ENCODE assay signal across 8 cellular contexts in genomic region chr1:9724706-9725476, GRCh38.
DNase-seq lines count a peak whose midpoint lies in the region; ATAC-seq and TF ChIP-seq lines count a peak whose summit lies in the region.

No MANE protein-coding gene starts in this region.

- no peak overlapping the region for H3K4me2 ChIP-seq in OCI-LY3 (ENCODE audit: low read length)
- no peak overlapping the region for H3K4me2 ChIP-seq in neural progenitor cell

- H3K4me1 ChIP-seq in OCI-LY3 (ENCODE audit: low read length), result peaks cover 9% of the 10 kb centered on the region
- no peaks in the 10 kb centered on the region for H3K4me1 ChIP-seq in neural progenitor cell

- no peak overlapping the region for H3K4me3 Mint-ChIP-seq in neural progenitor cell

- no peaks in the 10 kb centered on the region for H4K20me1 ChIP-seq in OCI-LY3 (ENCODE audit: insufficient read depth, low read length)
- peaks cover 7% of the 10 kb centered on the region for H4K20me1 ChIP-seq in neural progenitor cell (ENCODE audit: low read depth)

- H3K36me3 ChIP-seq in OCI-LY3 (replicated peaks; ENCODE audit: low read depth, low read length), result peaks cover 62% of the 10 kb centered on the region
- no peaks in the 10 kb centered on the region for H3K36me3 ChIP-seq in neural progenitor cell

- H3K27ac Mint-ChIP-seq in neural progenitor cell, result no peak overlapping the region

- H2AFZ ChIP-seq in OCI-LY3 (ENCODE audit: low read depth, low read length) (no peak overlapping the region), neural progenitor cell (replicated peaks) (no peak overlapping the region)

- H3K4me3 ChIP-seq in OCI-LY3 (ENCODE audit: low read length) (no peak overlapping the region), neural progenitor cell (no peak overlapping the region)

- TF ChIP-seq POLR2A in erythroblast (IDR thresholded peaks at IDR 0.05; ENCODE audit: low read length), result no peak

- H3K79me2 ChIP-seq in OCI-LY3 (ENCODE audit: low read length) (no peaks in the 10 kb centered on the region), neural progenitor cell (ENCODE audit: low read depth) (no peaks in the 10 kb centered on the region)

- no peaks in the 10 kb centered on the region for H3K27me3 ChIP-seq in OCI-LY3 (ENCODE audit: low read depth, low read length)
- no peaks in the 10 kb centered on the region for H3K27me3 ChIP-seq in neural progenitor cell

- H3F3A ChIP-seq in neural progenitor cell (ENCODE audit: low read depth), result no peaks in the 10 kb centered on the region

- H3K9me3 ChIP-seq in OCI-LY3 (ENCODE audit: insufficient read depth, low read length) (no peaks in the 10 kb centered on the region), neural progenitor cell (ENCODE audit: low read depth) (no peaks in the 10 kb centered on the region)

- H3K4me1 Mint-ChIP-seq in neural progenitor cell, result no peaks in the 10 kb centered on the region

- ATAC-seq in HG02938 (IDR thresholded peaks at IDR 0.05; ENCODE audit: unreplicated experiment) (peak; percentile 54), HG02870 (IDR thresholded peaks at IDR 0.05; ENCODE audit: unreplicated experiment) (no peak), HG02610 (IDR thresholded peaks at IDR 0.05; ENCODE audit: unreplicated experiment) (no peak)

- peak; percentile 73 for DNase-seq in Daoy (ENCODE audit: low read depth)
- peak; percentile 68 for DNase-seq in activated T-cell treated with anti-CD3 and anti-CD28 coated beads for 24 hours (ENCODE audit: low read depth)
- peak; percentile 55 to 69 for DNase-seq in erythroblast (lab: John Stamatoyannopoulos, UW)
- peak; percentile 80 for DNase-seq in neural progenitor cell (ENCODE audit: low spot score)

- H3K27me3 Mint-ChIP-seq in neural progenitor cell (ENCODE audit: insufficient read depth, low read depth), result peaks cover 6% of the 10 kb centered on the region

- H3K9ac ChIP-seq in OCI-LY3 (ENCODE audit: low read length) (no peak overlapping the region), neural progenitor cell (no peak overlapping the region)

- peaks cover 14% of the 10 kb centered on the region for H3K36me3 Mint-ChIP-seq in neural progenitor cell

- peaks cover 5% of the 10 kb centered on the region for H3K9me3 Mint-ChIP-seq in neural progenitor cell

- TF ChIP-seq CTCF in OCI-LY3 (IDR thresholded peaks at IDR 0.05; ENCODE audit: low read depth, low read length) (peak; percentile 62), neural progenitor cell (IDR thresholded peaks at IDR 0.05) (peak; percentile 89)

- H3K27ac ChIP-seq in OCI-LY3 (ENCODE audit: low read length), result no peak overlapping the region
- no peak overlapping the region for H3K27ac ChIP-seq in neural progenitor cell
